In genomic region chr1:219322766-219323165, GRCh38 we compare ENCODE assay signal across 27 cellular contexts.
"Had no signal": no experiment of that assay in that cellular context is flagged by ENCODE, and none has a peak within 500 bp of the region (broad histone marks: within the 10 kb centered on the region; RNA-seq: fewer than 3 reads in every experiment).

No MANE protein-coding gene starts in this region.

- DNase-seq: activated CD4-positive, alpha-beta memory T cell treated with anti-CD3 and anti-CD28 coated beads for 36 hours; activated CD4-positive, alpha-beta T cell treated with anti-CD3 and anti-CD28 coated beads, Interleukin-2, amount 10 ng/mL, durations not matched to agents 24 days and 14 days; activated CD8-positive, alpha-beta memory T cell treated with anti-CD3 and anti-CD28 coated beads, Interleukin-2, amount 50 U/mL, for 4 hours; activated effector memory CD4-positive, alpha-beta T cell treated with anti-CD3 and anti-CD28 coated beads, Interleukin-2, amount 50 U/mL, for 16 hours; activated naive CD4-positive, alpha-beta T cell treated with anti-CD3 and anti-CD28 coated beads for 36 hours; activated naive CD8-positive, alpha-beta T cell treated with anti-CD3 and anti-CD28 coated beads for 36 hours; activated T-cell treated with anti-CD3 and anti-CD28 coated beads, Interleukin-2, amount 50 U/mL, for 1 hour; adrenal gland; aorta; central memory CD4-positive, alpha-beta T cell; endodermal cell; heart left ventricle; hypothalamus; immature natural killer cell; left lung; lower lobe of right lung; right lobe of liver; stimulated activated CD4-positive, alpha-beta T cell treated with anti-CD3 and anti-CD28 coated beads, Interleukin-12 subunit alpha, Interleukin-12 subunit beta, amount 100 ng/mL, for 4 hours; stimulated activated CD4-positive, alpha-beta T cell treated with anti-CD3 and anti-CD28 coated beads, Interleukin-4, amount 100 ng/mL, for 1 hour; stimulated activated naive CD8-positive, alpha-beta T cell treated with anti-CD3 and anti-CD28 coated beads, Interleukin-15, Interleukin-2, amounts not matched to agents 100 U/mL and 50 U/mL, for 24 hours; SW 1271; T1000; trophoblast cell; WERI-Rb-1 had no signal

- H3K9me3 ChIP-seq: adrenal gland, esophagus muscularis mucosa, heart left ventricle, left lung, lower lobe of right lung, right lobe of liver, thoracic aorta had no signal

- ATAC-seq: activated CD4-positive, CD25-positive, alpha-beta regulatory T cell treated with anti-CD3 and anti-CD28 coated beads, Interleukin-2, amount 50 U/mL, for 24 hours; heart left ventricle; left lung; lower lobe of right lung; right lobe of liver; stimulated activated naive CD8-positive, alpha-beta T cell treated with anti-CD3 and anti-CD28 coated beads, Interleukin-15, Interleukin-2, amounts not matched to agents 100 U/mL and 50 U/mL, for 24 hours had no signal

- H3K4me3 ChIP-seq: adrenal gland, esophagus muscularis mucosa, heart left ventricle, left lung, lower lobe of right lung, right lobe of liver, thoracic aorta had no signal

- H3K4me1 ChIP-seq: adrenal gland, lower lobe of right lung had no signal

- H3K36me3 ChIP-seq: adrenal gland, esophagus muscularis mucosa, left lung, lower lobe of right lung, right lobe of liver, thoracic aorta, WERI-Rb-1 had no signal

- H3K27me3 ChIP-seq: adrenal gland, esophagus muscularis mucosa, heart left ventricle, left lung, right lobe of liver had no signal

- H3K27ac ChIP-seq: adrenal gland, esophagus muscularis mucosa, heart left ventricle, left lung, lower lobe of right lung, right lobe of liver, thoracic aorta, WERI-Rb-1 had no signal
